Comparison of ENCODE assay signal across 9 cellular contexts in the genomic region with DNA sequence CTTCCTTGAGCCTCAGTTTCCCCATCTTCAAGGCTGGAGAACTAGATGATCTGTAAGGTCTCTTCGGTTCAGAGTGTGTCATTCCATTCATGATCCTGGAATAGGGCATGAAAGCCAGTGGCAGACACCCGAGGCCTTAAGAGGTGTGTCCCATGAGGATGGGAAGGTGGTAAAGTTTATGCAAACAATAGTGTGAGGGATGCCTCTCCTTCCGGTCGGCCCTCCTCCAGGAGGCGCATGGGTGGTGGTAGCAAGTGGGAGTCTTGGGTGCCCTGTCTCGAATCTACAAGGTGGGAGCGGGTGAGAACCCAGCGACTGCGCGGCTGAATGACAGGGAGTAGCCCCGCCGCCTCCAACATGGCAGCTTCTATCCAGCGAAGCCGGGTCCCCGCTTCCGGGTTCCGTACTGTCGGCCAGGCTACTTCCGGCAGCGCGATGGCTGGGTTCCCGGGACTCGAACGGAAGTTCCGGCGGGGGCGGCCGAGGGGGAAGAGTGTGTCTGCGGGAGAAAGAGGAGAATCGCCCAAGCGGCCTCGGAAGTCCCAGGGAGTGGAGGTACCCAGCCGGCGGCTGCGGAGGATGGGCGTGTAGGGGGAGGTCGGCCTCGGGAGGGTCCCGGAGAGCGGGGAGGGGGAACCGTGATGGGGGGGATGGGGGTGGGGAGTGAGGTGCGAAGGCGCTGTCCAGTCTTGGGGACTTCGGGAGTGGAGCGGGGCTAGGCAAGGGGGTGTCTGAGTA. TPM values are rescaled to one million over a fixed set of nuclear protein-coding genes. Genes with fewer than 3 reads are reported as not detected.
DNase-seq lines count a peak whose midpoint lies in the region; ATAC-seq, FAIRE-seq and TF ChIP-seq lines count a peak whose summit lies in the region.
"Had no signal": no experiment of that assay in that cellular context is flagged by ENCODE, and none has a peak within 500 bp of the region (broad histone marks: within the 10 kb centered on the region; RNA-seq: fewer than 3 reads in every experiment).

A gene (plus strand): TSS at position 450 of the 738 bp plus-strand sequence. CDS start 1,538 bp downstream, outside the sequence.

- BruUV-seq in HepG2 (replicated peaks; lab: Mats Ljungman, UMichigan): no TSS peak

- in situ Hi-C loops in HepG2 (cut with HindIII; ENCODE audit: extremely low pct_ligation_motif_present, low pct_unique_long_range_greater_than_20kb): no loop called here

- peaks cover 20 to 45% of the 10 kb centered on the region in 2 experiments for H3K36me3 ChIP-seq in HepG2 (replicated peaks in 1 of 2; ENCODE audit: control insufficient read depth in 1 of 2, insufficient read depth in 2 of 2, low read length in 2 of 2)

- CTCF ChIA-PET in HepG2 (lab: Yijun Ruan, JAX; ENCODE audit: low intra/inter-chr PET ratio, low total read pairs): no interaction called here

- peaks cover 34% of the 10 kb centered on the region for H3K4me1 ChIP-seq in HepG2 (ENCODE audit: insufficient read depth, low read length)

- ATAC-seq in GM19023 (IDR thresholded peaks at IDR 0.05; ENCODE audit: unreplicated experiment): peak; percentile 83
- ATAC-seq in HG03354 (IDR thresholded peaks at IDR 0.05; ENCODE audit: poor library complexity, severe bottlenecking, unreplicated experiment): peak; percentile 80
- peak; percentile 86 for ATAC-seq in HepG2

- TF ChIP-seq CTCF in AG10803 (conservative IDR thresholded peaks at IDR 0.05; ENCODE audit: low read length) (no peak), HepG2 (CRISPR knock-in tag; IDR thresholded peaks at IDR 0.05) (0 out of 2 replicates have a peak, but pooled peaks have one; percentile 10)

- TF ChIP-seq EP300 in HepG2 (IDR thresholded peaks at IDR 0.05; ENCODE audit: low read depth in 2 of 2, low read length in 2 of 2) (no peak), HepG2 (CRISPR knock-in tag; IDR thresholded peaks at IDR 0.05; ENCODE audit: borderline replicate concordance) (no peak)

- POLR2A ChIA-PET in HepG2 (lab: Yijun Ruan, JAX): interaction anchor here (0.7 to 4.5 kb wide), 10 partner anchors 10 to 231 kb away, joined by 3 to 101 read pairs (median 6); a partner anchor contains a TSS

- H3K4me3 ChIP-seq in AG10803 (ENCODE audit: low read length) (peak within 1 kb of the TSS; percentile 92), HepG2 (replicated peaks in 1 of 3; ENCODE audit: insufficient read depth in 1 of 3, low read depth in 2 of 3, low read length in 3 of 3) (peak within 1 kb of the TSS; percentile 88 to 98 (median 97))

- peak in 1 of 2 experiments; percentile 47; a peak in 1 of 4 replicates for TF ChIP-seq POLR2A in HepG2 (IDR thresholded peaks at IDR 0.05; ENCODE audit: insufficient read depth in 1 of 2, low read depth in 2 of 2, low read length in 2 of 2)

- H3K79me2 ChIP-seq in HepG2 (ENCODE audit: insufficient read depth, low read length): peaks cover 22% of the 10 kb centered on the region

- TF ChIP-seq RAD21 in HepG2 (CRISPR knock-in tag; IDR thresholded peaks at IDR 0.05): no peak

- no peaks in the 10 kb centered on the region; a peak in 1 of 5 replicates for H3K27me3 ChIP-seq in HepG2 (ENCODE audit: control insufficient read depth in 1 of 2, insufficient read depth in 2 of 2, low read length in 2 of 2)

- no peaks in the 10 kb centered on the region for H3K9me3 ChIP-seq in HepG2 (ENCODE audit: low read length)

- H3K4me2 ChIP-seq in HepG2 (ENCODE audit: low read depth, low read length): peak within 1 kb of the TSS; percentile 99

- intact Hi-C loops in HepG2 (cut with micrococcal nuclease; ENCODE audit: unreplicated experiment): loop anchor here (1.0 kb wide), 1 partner anchor 9 kb away; a partner anchor contains a TSS

- H3K9ac ChIP-seq in HepG2 (ENCODE audit: insufficient read depth, low read depth, low read length): peak within 1 kb of the TSS; percentile 88

- no peak within 1 kb of the TSS for H2AFZ ChIP-seq in HepG2 (ENCODE audit: low read length)

- WGBS in HepG2 (ENCODE audit: low lambda C conversion rate): 1% methylated on average over 35 of the region's 45 CpGs

- DNase-seq in AG10803 (ENCODE audit: low read depth) (peak; percentile 87), NCI-H526 treated with DMSO at 0.1 percent for 48 hours (lab: John Stamatoyannopoulos, UW) (peak; percentile 72), dermis blood vessel endothelial cell (peak; percentile 91), HepG2 (ENCODE audit: low spot score) (peak; percentile 85)
- DNase-seq in activated CD4-positive, alpha-beta T cell treated with anti-CD3 and anti-CD28 coated beads, Interleukin-2, amount 50 U/mL, for 4 hours: peak; percentile 78
- peak; percentile 81 to 84 for DNase-seq in stimulated activated CD4-positive, alpha-beta T cell treated with anti-CD3 and anti-CD28 coated beads, Interleukin-2, amount 100 ng/mL, for 48 hours

- FAIRE-seq in HepG2 (lab: Jason Lieb, UNC): no peak
- FAIRE-seq: TTC549 had no signal

- peaks cover 4% of the 10 kb centered on the region; the same call in 1 of the 2 replicates for H4K20me1 ChIP-seq in HepG2 (ENCODE audit: insufficient read depth, low read length)

- H3K27ac ChIP-seq in HepG2 (ENCODE audit: extremely low read length, insufficient read depth, low read length): peak within 1 kb of the TSS; percentile 69

TF ChIP-seq in HepG2, 621 proteins besides CTCF, POLR2A, EP300 and RAD21 (continues in another document):
- no peak for TF ChIP-seq ATF7 (IDR thresholded peaks at IDR 0.05)
- no peak for TF ChIP-seq ATF7 (CRISPR knock-in tag; IDR thresholded peaks at IDR 0.05)
- no peak for TF ChIP-seq SMARCC2 (IDR thresholded peaks at IDR 0.05)
- no peak for TF ChIP-seq SMARCE1 (IDR thresholded peaks at IDR 0.05; ENCODE audit: borderline replicate concordance)
- TF ChIP-seq, protein P1, sequence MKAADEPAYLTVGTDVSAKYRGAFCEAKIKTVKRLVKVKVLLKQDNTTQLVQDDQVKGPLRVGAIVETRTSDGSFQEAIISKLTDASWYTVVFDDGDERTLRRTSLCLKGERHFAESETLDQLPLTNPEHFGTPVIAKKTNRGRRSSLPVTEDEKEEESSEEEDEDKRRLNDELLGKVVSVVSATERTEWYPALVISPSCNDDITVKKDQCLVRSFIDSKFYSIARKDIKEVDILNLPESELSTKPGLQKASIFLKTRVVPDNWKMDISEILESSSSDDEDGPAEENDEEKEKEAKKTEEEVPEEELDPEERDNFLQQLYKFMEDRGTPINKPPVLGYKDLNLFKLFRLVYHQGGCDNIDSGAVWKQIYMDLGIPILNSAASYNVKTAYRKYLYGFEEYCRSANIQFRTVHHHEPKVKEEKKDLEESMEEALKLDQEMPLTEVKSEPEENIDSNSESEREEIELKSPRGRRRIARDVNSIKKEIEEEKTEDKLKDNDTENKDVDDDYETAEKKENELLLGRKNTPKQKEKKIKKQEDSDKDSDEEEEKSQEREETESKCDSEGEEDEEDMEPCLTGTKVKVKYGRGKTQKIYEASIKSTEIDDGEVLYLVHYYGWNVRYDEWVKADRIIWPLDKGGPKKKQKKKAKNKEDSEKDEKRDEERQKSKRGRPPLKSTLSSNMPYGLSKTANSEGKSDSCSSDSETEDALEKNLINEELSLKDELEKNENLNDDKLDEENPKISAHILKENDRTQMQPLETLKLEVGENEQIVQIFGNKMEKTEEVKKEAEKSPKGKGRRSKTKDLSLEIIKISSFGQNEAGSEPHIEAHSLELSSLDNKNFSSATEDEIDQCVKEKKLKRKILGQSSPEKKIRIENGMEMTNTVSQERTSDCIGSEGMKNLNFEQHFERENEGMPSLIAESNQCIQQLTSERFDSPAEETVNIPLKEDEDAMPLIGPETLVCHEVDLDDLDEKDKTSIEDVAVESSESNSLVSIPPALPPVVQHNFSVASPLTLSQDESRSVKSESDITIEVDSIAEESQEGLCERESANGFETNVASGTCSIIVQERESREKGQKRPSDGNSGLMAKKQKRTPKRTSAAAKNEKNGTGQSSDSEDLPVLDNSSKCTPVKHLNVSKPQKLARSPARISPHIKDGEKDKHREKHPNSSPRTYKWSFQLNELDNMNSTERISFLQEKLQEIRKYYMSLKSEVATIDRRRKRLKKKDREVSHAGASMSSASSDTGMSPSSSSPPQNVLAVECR (CRISPR knock-in tag; IDR thresholded peaks at IDR 0.05; ENCODE audit: borderline replicate concordance): peak; percentile 89
- no peak for TF ChIP-seq KDM4B (CRISPR knock-in tag; IDR thresholded peaks at IDR 0.05)
- no peak for TF ChIP-seq ZNF782 (CRISPR knock-in tag; IDR thresholded peaks at IDR 0.05; ENCODE audit: borderline replicate concordance)
- peak; percentile 63; the same call in 1 of the 2 replicates for TF ChIP-seq NCOA1 (CRISPR knock-in tag; IDR thresholded peaks at IDR 0.05)
- TF ChIP-seq ZNF607 (CRISPR knock-in tag; IDR thresholded peaks at IDR 0.05; ENCODE audit: borderline replicate concordance): no peak; the same call in 1 of the 2 replicates
- TF ChIP-seq HNRNPK (IDR thresholded peaks at IDR 0.05; ENCODE audit: low read depth, low read length, poor library complexity, severe bottlenecking): no peak
- no peak for TF ChIP-seq ZKSCAN5 (CRISPR knock-in tag; IDR thresholded peaks at IDR 0.05)
- no peak for TF ChIP-seq ARNT2 (CRISPR knock-in tag; IDR thresholded peaks at IDR 0.05; ENCODE audit: low read depth)

RNA-seq across cellular contexts. Expression of the gene that starts here (rescaled TPM):
- total RNA-seq in dermis blood vessel endothelial cell: 108 and 113 TPM in 2 replicates
- total RNA-seq in HepG2 (2016; rRNA removed; fragmentation: Illumina TruSeq; extraction: Trizol): 73.2 and 90.3 TPM in 2 replicates
- 20.4 and 23.5 TPM in 2 replicates for total RNA-seq in HepG2 (2016; cell fraction: cytosol; rRNA removed; fragmentation: Illumina TruSeq; extraction: Trizol; ENCODE audit: low read depth)
- total RNA-seq in HepG2 (2016; cell fraction: insoluble cytoplasmic fraction; rRNA removed; fragmentation: Illumina TruSeq; extraction: Trizol): 74.2 and 88.0 TPM in 2 replicates
- 42.0 and 50.1 TPM in 2 replicates for total RNA-seq in HepG2 (2016; cell fraction: membrane; rRNA removed; fragmentation: Illumina TruSeq; extraction: Trizol)
- 32.9 and 38.9 TPM in 2 replicates for total RNA-seq in HepG2 (2016; cell fraction: nucleus; rRNA removed; fragmentation: Illumina TruSeq; extraction: Trizol)
- 72.1 and 96.1 TPM in 2 replicates for polyA plus RNA-seq in HepG2 (2011; rRNA removed)
- 70.6 and 104 TPM in 2 replicates for polyA plus RNA-seq in HepG2 (2011; cell fraction: cytosol; rRNA removed)
- 134 and 140 TPM in 2 replicates for polyA plus RNA-seq in HepG2 (2011; cell fraction: nucleus; rRNA removed)
- polyA plus RNA-seq in HepG2 (2012): 47.7 and 58.7 TPM in 2 replicates
- 28.9 and 30.0 TPM in 2 replicates for polyA plus RNA-seq in HepG2 (2016; cell fraction: cytosol; fragmentation: Illumina TruSeq; extraction: Trizol; ENCODE audit: low read depth)
- 113 and 115 TPM in 2 replicates for polyA plus RNA-seq in HepG2 (2016; cell fraction: insoluble cytoplasmic fraction; fragmentation: Illumina TruSeq; extraction: Trizol; ENCODE audit: low read depth)
- polyA plus RNA-seq in HepG2 (2016; cell fraction: membrane; fragmentation: Illumina TruSeq; extraction: Trizol; ENCODE audit: low read depth): 43.7 and 45.0 TPM in 2 replicates
- polyA plus RNA-seq in HepG2 (2016; cell fraction: nucleus; fragmentation: Illumina TruSeq; extraction: Trizol; ENCODE audit: insufficient read depth, low read depth): 67.4 and 74.9 TPM in 2 replicates
- polyA minus RNA-seq in HepG2 (2011; rRNA and poly(A)+ RNA removed; ENCODE audit: low replicate concordance): 58.0 and 75.1 TPM in 2 replicates
- 39.7 and 48.1 TPM in 2 replicates for polyA minus RNA-seq in HepG2 (2011; cell fraction: cytosol; rRNA and poly(A)+ RNA removed)
- polyA minus RNA-seq in HepG2 (2011; cell fraction: nucleus; rRNA and poly(A)+ RNA removed): 17.4 and 26.0 TPM in 2 replicates

Comparison
In these comparisons a context has a peak if more than half of its experiments do, and no peak if none do; other contexts are left out.
1. Peak in every context shown above with its lines: DNase-seq, ATAC-seq, H3K4me3 ChIP-seq and H3K27ac ChIP-seq.